7 cellular contexts compared by ENCODE assay signal in the genomic region with DNA sequence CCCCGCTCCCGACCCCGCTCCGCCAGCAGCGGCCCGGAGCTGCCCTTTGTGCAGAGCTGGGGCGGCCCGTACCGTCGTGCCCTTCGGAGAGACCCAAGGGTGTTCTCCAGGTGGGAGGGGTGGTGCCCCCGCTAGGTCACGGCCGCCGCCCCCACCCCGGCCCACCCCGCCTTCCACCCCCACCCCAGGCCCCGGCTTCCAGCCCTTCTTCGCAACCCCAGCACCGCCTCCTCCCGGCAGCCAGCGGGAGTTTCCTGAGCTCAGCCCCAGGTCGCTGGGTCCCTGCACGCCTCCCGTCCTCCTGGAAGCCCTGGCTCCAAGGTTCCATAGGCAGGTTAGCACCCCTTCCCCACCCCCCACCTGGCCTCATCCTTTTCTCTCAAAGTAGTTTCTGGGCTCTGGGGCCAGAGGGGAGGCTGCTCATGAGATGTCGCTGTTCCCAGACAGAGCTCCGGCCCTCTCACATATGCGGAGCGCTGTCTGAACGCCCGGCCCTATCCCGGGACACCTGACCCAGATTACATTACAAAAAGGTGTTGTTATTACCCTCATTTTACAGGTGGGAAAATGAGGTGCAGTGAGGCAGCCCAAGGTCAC. TPM values are rescaled to one million over a fixed set of nuclear protein-coding genes. Genes with fewer than 3 reads are reported as not detected.
DNase-seq lines count a peak whose midpoint lies in the region; ATAC-seq and TF ChIP-seq lines count a peak whose summit lies in the region.

No MANE protein-coding gene starts in this region.

- POLR2A ChIA-PET in HEK293T (lab: Yijun Ruan, JAX), result interaction anchor here (1.0 kb wide), 3 partner anchors 26 to 56 kb away, joined by 3 to 4 read pairs (median 4); partner anchors contain the start of genes SLBP, TACC3 and TMEM129

- no peaks in the 10 kb centered on the region for H3K9me3 ChIP-seq in right cardiac atrium (ENCODE audit: control insufficient read depth, low read length)

- H3K4me3 ChIP-seq in right cardiac atrium (ENCODE audit: low read length), result peak overlapping the region; percentile 65

- H3K27me3 Mint-ChIP-seq in stimulated activated memory B cell treated with anti-CD40 and anti-IgM and Interleukin-4, amounts not matched to agents 10 μg/mL and 1 μg/mL and 100 μg/mL, for 72 hours, result peaks cover 69% of the 10 kb centered on the region

- ATAC-seq in right cardiac atrium (peak in 1 of 2 donors; percentile 7), HG02884 (IDR thresholded peaks at IDR 0.05; ENCODE audit: unreplicated experiment) (no peak), GM18873 (IDR thresholded peaks at IDR 0.05; ENCODE audit: low FRiP score, unreplicated experiment) (no peak)
- ATAC-seq in stimulated activated memory B cell treated with anti-CD40 and anti-IgM and Interleukin-4, amounts not matched to agents 10 μg/mL and 1 μg/mL and 100 μg/mL, for 72 hours, result peak; percentile 44

- CTCF ChIA-PET in HEK293T (lab: Yijun Ruan, JAX), result interaction anchor here (0.5 to 1.6 kb wide), 8 partner anchors 8 to 352 kb away, joined by 3 to 7 read pairs (median 4); partner anchors contain the start of gene FGFR3

- H3K27me3 ChIP-seq in right cardiac atrium (ENCODE audit: control insufficient read depth, insufficient read depth), result no peaks in the 10 kb centered on the region

- H3K4me1 ChIP-seq in right cardiac atrium (ENCODE audit: control insufficient read depth, insufficient read depth, low read length), result peaks cover 2% of the 10 kb centered on the region

- intact Hi-C loops in right cardiac atrium (cut with DNase I), result no loop called here

- H3K27ac Mint-ChIP-seq in stimulated activated memory B cell treated with anti-CD40 and anti-IgM and Interleukin-4, amounts not matched to agents 10 μg/mL and 1 μg/mL and 100 μg/mL, for 72 hours, result peak overlapping the region; percentile 20

- peaks cover 33% of the 10 kb centered on the region for H3K4me1 Mint-ChIP-seq in stimulated activated memory B cell treated with anti-CD40 and anti-IgM and Interleukin-4, amounts not matched to agents 10 μg/mL and 1 μg/mL and 100 μg/mL, for 72 hours

- 22% methylated on average over 31 of the region's 32 CpGs for WGBS in right cardiac atrium

- H3K4me3 Mint-ChIP-seq in stimulated activated memory B cell treated with anti-CD40 and anti-IgM and Interleukin-4, amounts not matched to agents 10 μg/mL and 1 μg/mL and 100 μg/mL, for 72 hours, result peak overlapping the region; percentile 78

- H3K27ac ChIP-seq in right cardiac atrium (ENCODE audit: low read length), result no peak overlapping the region

- peak; percentile 10 for DNase-seq in DMS 273 treated with DMSO at 0.1 percent for 48 hours (lab: John Stamatoyannopoulos, UW)
- peak; percentile 86 for DNase-seq in HEK293T (ENCODE audit: extremely low spot score)
- peak; percentile 51 to 61 for DNase-seq in activated T-cell treated with anti-CD3 and anti-CD28 coated beads, Interleukin-2, amount 50 U/mL, for 48 hours
- DNase-seq in right cardiac atrium, result peak in 2 of 3 donors; percentile 77 to 78

- H3K36me3 Mint-ChIP-seq in stimulated activated memory B cell treated with anti-CD40 and anti-IgM and Interleukin-4, amounts not matched to agents 10 μg/mL and 1 μg/mL and 100 μg/mL, for 72 hours, result no peaks in the 10 kb centered on the region

- no peaks in the 10 kb centered on the region for H3K9me3 Mint-ChIP-seq in stimulated activated memory B cell treated with anti-CD40 and anti-IgM and Interleukin-4, amounts not matched to agents 10 μg/mL and 1 μg/mL and 100 μg/mL, for 72 hours

TF ChIP-seq in HEK293T, 16 proteins besides CTCF, POLR2A, EP300 and RAD21:
- TF ChIP-seq ARNT (IDR thresholded peaks at IDR 0.05) (no peak), TARDBP (IDR thresholded peaks at IDR 0.05) (no peak), SP1 (IDR thresholded peaks at IDR 0.05) (no peak), PKNOX1 (IDR thresholded peaks at IDR 0.05) (no peak), BHLHE40 (IDR thresholded peaks at IDR 0.05; ENCODE audit: borderline replicate concordance) (no peak), FOXA1 (IDR thresholded peaks at IDR 0.05) (no peak), ELF4 (IDR thresholded peaks at IDR 0.05) (no peak), L3MBTL2 (conservative IDR thresholded peaks at IDR 0.05) (no peak), SUZ12 (IDR thresholded peaks at IDR 0.05) (no peak), HDGF (IDR thresholded peaks at IDR 0.05; ENCODE audit: borderline replicate concordance) (no peak)

RNA-seq across cellular contexts. Expression of gene FGFR3, which starts 25.2 kb away (rescaled TPM):
- 10 to 100 TPM in 1 of 4 donors, 1 to 10 TPM in 3; 6.4 to 17.5 (median 8.8) TPM for total RNA-seq in right cardiac atrium
- 4.5 TPM for polyA plus RNA-seq in right cardiac atrium

RNA-seq across cellular contexts. Expression of gene TACC3, which starts 46.5 kb away (rescaled TPM):
- total RNA-seq in right cardiac atrium, result 10 to 100 TPM in 1 of 4 donors, 1 to 10 TPM in 3; 4.1 to 10.8 (median 6.5) TPM
- polyA plus RNA-seq in right cardiac atrium, result 6.3 TPM

RNA-seq across cellular contexts. Expression of gene TMEM129, which starts 46.7 kb away (rescaled TPM):
- total RNA-seq in right cardiac atrium, result 10 to 100 TPM; 43.0 to 59.2 (median 48.0) TPM
- 59.1 TPM for polyA plus RNA-seq in right cardiac atrium

RNA-seq across cellular contexts. Expression of gene SLBP, which starts 55.7 kb away (rescaled TPM):
- 10 to 100 TPM; 13.4 to 16.1 (median 14.8) TPM for total RNA-seq in right cardiac atrium
- 12.2 TPM for polyA plus RNA-seq in right cardiac atrium

Comparison
In these comparisons a context has a peak if more than half of its experiments do, and no peak if none do; other contexts are left out.
1. DNase-seq: peak in every context shown above with its lines; median percentile 86 in HEK293T; 78 in right cardiac atrium; 56 in activated T-cell treated with anti-CD3 and anti-CD28 coated beads, Interleukin-2, amount 50 U/mL, for 48 hours; 10 in DMS 273 treated with DMSO at 0.1 percent for 48 hours.